9 cellular contexts compared by ENCODE assay signal in the genomic region with DNA sequence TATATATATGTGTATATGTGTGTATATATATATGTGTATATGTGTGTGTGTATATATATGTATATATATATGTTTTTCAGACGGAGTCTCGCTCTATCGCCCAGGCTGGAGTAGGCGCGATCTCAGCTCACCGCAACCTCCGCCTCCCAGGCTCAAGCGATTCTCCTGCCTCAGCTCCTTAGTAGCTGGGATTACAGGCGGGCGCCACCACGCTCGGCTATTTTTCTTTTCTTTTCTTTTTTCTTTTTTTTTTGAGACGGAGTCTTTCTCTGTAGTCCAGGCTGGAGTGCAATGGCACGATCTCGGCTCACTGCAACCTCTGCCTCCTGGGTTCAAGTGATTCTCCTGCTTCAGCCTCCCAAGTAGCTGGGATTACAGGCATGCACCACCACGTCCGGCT. TPM values are rescaled to one million over a fixed set of nuclear protein-coding genes. Genes with fewer than 3 reads are reported as not detected.
DNase-seq lines count a peak whose midpoint lies in the region; ATAC-seq, FAIRE-seq and TF ChIP-seq lines count a peak whose summit lies in the region.
"Not testable (repeated sequence)": the region's sequence is repeated elsewhere in the genome, so short reads cannot be mapped to it uniquely, and the experiment has no call there.
"Had no signal": no experiment of that assay in that cellular context is flagged by ENCODE, and none has a peak within 500 bp of the region (broad histone marks: within the 10 kb centered on the region; RNA-seq: fewer than 3 reads in every experiment).

No MANE protein-coding gene starts in this region.

- TF ChIP-seq CTCF in A673 (conservative IDR thresholded peaks at IDR 0.05; ENCODE audit: low read depth, low read length); pancreas (IDR thresholded peaks at IDR 0.05): not testable (repeated sequence)

- 50% methylated on average over 17 of the region's 17 CpGs for WGBS in pancreas, 2 donors

- not testable (repeated sequence) for ATAC-seq in pancreas

- H3K4me1 ChIP-seq in A673 (ENCODE audit: insufficient read depth, low read length, poor library complexity, severe bottlenecking): peaks cover 14% of the 10 kb centered on the region
- not testable (repeated sequence) for H3K4me1 ChIP-seq in HUES6 (ENCODE audit: control insufficient read depth, insufficient read depth, low read length); iPS-15b (ENCODE audit: control insufficient read depth, insufficient read depth, low read length)
- peaks cover 12 to 24% (median 24%) of the 10 kb centered on the region in 3 donors for H3K4me1 ChIP-seq in pancreas

- intact Hi-C loops in A673 (cut with micrococcal nuclease; ENCODE audit: unreplicated experiment); activated CD4-positive, alpha-beta T cell treated with anti-CD3 and anti-CD28 coated beads, Interleukin-2, amount 10 ng/mL, durations not matched to agents 24 days and 14 days (cut with micrococcal nuclease); pancreas (cut with DNase I): not testable (repeated sequence)

- FAIRE-seq in colon (lab: Jason Lieb, UNC) (peak; percentile 61), pancreas (lab: Jason Lieb, UNC) (peak; percentile 51)

- CTCF ChIA-PET in A673 (lab: Charles Lee): not testable (repeated sequence)

- peak overlapping the region; percentile 100 for H3K27ac Mint-ChIP-seq in activated CD4-positive, alpha-beta T cell treated with anti-CD3 and anti-CD28 coated beads, Interleukin-2, amount 10 ng/mL, durations not matched to agents 24 days and 14 days

- H3K4me3 Mint-ChIP-seq in activated CD4-positive, alpha-beta T cell treated with anti-CD3 and anti-CD28 coated beads, Interleukin-2, amount 10 ng/mL, durations not matched to agents 24 days and 14 days: peak overlapping the region; percentile 97

- H3K4me1 Mint-ChIP-seq in activated CD4-positive, alpha-beta T cell treated with anti-CD3 and anti-CD28 coated beads, Interleukin-2, amount 10 ng/mL, durations not matched to agents 24 days and 14 days: peaks cover 33% of the 10 kb centered on the region

- H3K9ac ChIP-seq in HUES6 (ENCODE audit: low read length): peak overlapping the region; percentile 98
- H3K9ac ChIP-seq in iPS-15b (ENCODE audit: low read depth, low read length): peak overlapping the region; percentile 73

- BruUV-seq in A673 (replicated peaks; lab: Mats Ljungman, UMichigan): TSS peak; percentile 76

- H3K27ac ChIP-seq in A673 (ENCODE audit: low read depth, low read length, poor library complexity, severe bottlenecking): peak overlapping the region; percentile 95
- not testable (repeated sequence) for H3K27ac ChIP-seq in HUES6 (ENCODE audit: low read depth, low read length)
- peak overlapping the region in 1 of 4 donors; percentile 96 for H3K27ac ChIP-seq in pancreas

- H3K4me3 ChIP-seq in A673 (ENCODE audit: low read depth, low read length, poor library complexity, severe bottlenecking) (peak overlapping the region; percentile 79), HUES6 (ENCODE audit: low read depth, low read length) (peak overlapping the region; percentile 91), iPS-15b (ENCODE audit: low read depth, low read length) (peak overlapping the region; percentile 78), pancreas (peak overlapping the region; percentile 61 to 78 (median 72))

- not testable (repeated sequence) for DNase-seq in A673 (ENCODE audit: low spot score); activated CD4-positive, alpha-beta T cell treated with anti-CD3 and anti-CD28 coated beads, Interleukin-2, amount 10 ng/mL, durations not matched to agents 24 days and 14 days; pancreas

- H3K9me3 ChIP-seq in A673 (ENCODE audit: low read depth, low read length, poor library complexity, severe bottlenecking); HUES6 (ENCODE audit: control insufficient read depth, insufficient read depth, low read depth, low read length); iPS-15b (ENCODE audit: control insufficient read depth, insufficient read depth, low read length); pancreas: not testable (repeated sequence)

- POLR2A ChIA-PET in A673 (lab: Charles Lee; ENCODE audit: low non-redundant PET): not testable (repeated sequence)

- H3K27me3 Mint-ChIP-seq in activated CD4-positive, alpha-beta T cell treated with anti-CD3 and anti-CD28 coated beads, Interleukin-2, amount 10 ng/mL, durations not matched to agents 24 days and 14 days: not testable (repeated sequence)

- H3K36me3 ChIP-seq in A673 (ENCODE audit: insufficient read depth, low read length, poor library complexity, severe bottlenecking): peaks cover 41% of the 10 kb centered on the region
- peaks cover 44% of the 10 kb centered on the region for H3K36me3 ChIP-seq in HUES6 (ENCODE audit: control insufficient read depth, insufficient read depth, low read length)
- H3K36me3 ChIP-seq in iPS-15b (ENCODE audit: control insufficient read depth, insufficient read depth, low read length): peaks cover 27% of the 10 kb centered on the region
- H3K36me3 ChIP-seq in pancreas: peaks cover 2 to 40% (median 17%) of the 10 kb centered on the region in 3 donors

- H3K9me3 Mint-ChIP-seq in activated CD4-positive, alpha-beta T cell treated with anti-CD3 and anti-CD28 coated beads, Interleukin-2, amount 10 ng/mL, durations not matched to agents 24 days and 14 days: not testable (repeated sequence)

- H3K36me3 Mint-ChIP-seq in activated CD4-positive, alpha-beta T cell treated with anti-CD3 and anti-CD28 coated beads, Interleukin-2, amount 10 ng/mL, durations not matched to agents 24 days and 14 days (ENCODE audit: low read depth): peaks cover 38% of the 10 kb centered on the region

- not testable (repeated sequence) for H3K27me3 ChIP-seq in A673 (replicated peaks; ENCODE audit: insufficient read depth, low read depth, low read length, poor library complexity); HUES6 (ENCODE audit: control insufficient read depth, insufficient read depth, low read length); iPS-15b (ENCODE audit: control insufficient read depth, insufficient read depth, low read length); pancreas

RNA-seq across cellular contexts. Expression of a gene that starts 0.8 kb away (rescaled TPM):
- total RNA-seq in A673 (2021) (146 and 172 TPM in 2 replicates), pancreas (100 to 1,000 TPM; 297 to 510 (median 392) TPM)
- total RNA-seq in activated CD4-positive, alpha-beta T cell treated with anti-CD3 and anti-CD28 coated beads, Interleukin-2, amount 10 ng/mL, durations not matched to agents 24 days and 14 days: 222 and 230 TPM in 2 replicates
- 100 to 1,000 TPM; 304 to 576 TPM for polyA plus RNA-seq in pancreas

RNA-seq across cellular contexts. Expression of a gene that starts 32.4 kb away (rescaled TPM):
- total RNA-seq in A673 (2021): 107 and 121 TPM in 2 replicates
- 111 and 117 TPM in 2 replicates for total RNA-seq in activated CD4-positive, alpha-beta T cell treated with anti-CD3 and anti-CD28 coated beads, Interleukin-2, amount 10 ng/mL, durations not matched to agents 24 days and 14 days
- 100 to 1,000 TPM in 1 of 6 donors, 10 to 100 TPM in 5; 55.4 to 139 (median 76.3) TPM for total RNA-seq in pancreas
- polyA plus RNA-seq in pancreas: 100 to 1,000 TPM; 286 to 291 TPM

RNA-seq across cellular contexts. Expression of a gene that starts 32.9 kb away (rescaled TPM):
- total RNA-seq in A673 (2021): 2.9 and 3.0 TPM in 2 replicates
- 0.49 and 1.2 TPM in 2 replicates for total RNA-seq in activated CD4-positive, alpha-beta T cell treated with anti-CD3 and anti-CD28 coated beads, Interleukin-2, amount 10 ng/mL, durations not matched to agents 24 days and 14 days
- 10 to 100 TPM; 14.8 to 28.3 (median 21.6) TPM for total RNA-seq in pancreas
- 10 to 100 TPM; 13.4 to 17.9 TPM for polyA plus RNA-seq in pancreas

RNA-seq across cellular contexts. Expression of a gene that starts 58.2 kb away (rescaled TPM):
- total RNA-seq in A673 (2021) (not detected in 2 replicates), pancreas (not detected)
- not detected in 2 replicates for total RNA-seq in activated CD4-positive, alpha-beta T cell treated with anti-CD3 and anti-CD28 coated beads, Interleukin-2, amount 10 ng/mL, durations not matched to agents 24 days and 14 days
- polyA plus RNA-seq in pancreas: not detected
- total RNA-seq: dermis microvascular lymphatic vessel endothelial cell, left colon, ureter had no signal
